8 cellular contexts compared by ENCODE assay signal in the genomic region with DNA sequence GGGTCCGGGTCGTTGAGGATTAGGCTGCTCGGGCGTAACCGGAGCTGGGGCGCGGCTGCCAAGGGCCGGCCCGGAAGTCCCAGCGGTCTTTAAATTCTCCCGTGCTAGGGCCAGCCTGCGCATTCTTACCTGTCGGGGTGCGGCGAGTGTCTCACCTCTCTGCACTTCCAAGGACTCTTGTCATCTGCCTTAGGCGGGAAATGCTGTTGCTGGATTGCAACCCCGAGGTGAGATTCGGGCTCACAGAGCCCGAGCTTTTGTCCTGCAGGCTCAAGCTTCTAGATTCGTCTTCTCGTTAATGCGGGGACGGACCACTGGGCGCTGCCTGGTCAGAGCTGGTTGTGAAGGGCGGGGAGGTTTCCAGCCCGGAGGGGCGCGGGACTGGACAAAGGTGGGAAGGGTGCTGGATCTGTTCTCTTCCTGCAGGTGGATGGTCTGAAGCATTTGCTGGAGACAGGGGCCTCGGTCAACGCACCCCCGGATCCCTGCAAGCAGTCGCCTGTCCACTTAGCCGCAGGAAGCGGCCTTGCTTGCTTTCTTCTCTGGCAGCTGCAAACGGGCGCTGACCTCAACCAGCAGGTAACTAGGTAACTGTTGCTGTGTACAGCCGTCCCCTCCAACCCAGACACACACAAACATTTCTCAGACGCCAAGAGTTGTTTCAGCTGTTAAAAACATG. TPM values are rescaled to one million over a fixed set of nuclear protein-coding genes. Genes with fewer than 3 reads are reported as not detected.
A peak's percentile ranks its signal among the peaks of the same experiment; 100 is the strongest.
DNase-seq lines count a peak whose midpoint lies in the region; ATAC-seq, FAIRE-seq and TF ChIP-seq lines count a peak whose summit lies in the region.

A gene with protein sequence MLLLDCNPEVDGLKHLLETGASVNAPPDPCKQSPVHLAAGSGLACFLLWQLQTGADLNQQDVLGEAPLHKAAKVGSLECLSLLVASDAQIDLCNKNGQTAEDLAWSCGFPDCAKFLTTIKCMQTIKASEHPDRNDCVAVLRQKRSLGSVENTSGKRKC (plus strand): TSS at position 118 of the 679 bp plus-strand sequence. CDS start 83 bp downstream, at position 201.

- H3K27ac ChIP-seq in coronary artery (peak within 1 kb of the TSS; percentile 100), right lobe of liver (peak within 1 kb of the TSS; percentile 100), suprapubic skin (peak within 1 kb of the TSS; percentile 99)

- peak within 1 kb of the TSS; percentile 89 for H3K4me3 Mint-ChIP-seq in Caco-2 (ENCODE audit: unreplicated experiment)

- intact Hi-C loops in Caco-2 (cut with micrococcal nuclease; ENCODE audit: unreplicated experiment), result loop anchor here (1.0 to 10.0 kb wide), 6 partner anchors 28 to 638 kb away; partner anchors contain the start of genes CCDC110, SLC25A4, SNX25 and UFSP2
- intact Hi-C loops in right lobe of liver (cut with DNase I), result loop anchor here in 1 of 2 donors (10.0 kb wide), 1 partner anchor 192 kb away; the partner anchor contains the start of genes CFAP97 and SNX25

- H3K9me3 ChIP-seq in Caco-2 (no peaks in the 10 kb centered on the region), right lobe of liver (no peaks in the 10 kb centered on the region), suprapubic skin (no peaks in the 10 kb centered on the region)

- H3K27ac Mint-ChIP-seq in Caco-2 (ENCODE audit: unreplicated experiment), result peak within 1 kb of the TSS; percentile 91

- H3K9me3 Mint-ChIP-seq in Caco-2 (ENCODE audit: unreplicated experiment), result no peaks in the 10 kb centered on the region

- DNase-seq in Caco-2 (peak; percentile 60 to 70), RCC 7860 (ENCODE audit: low spot score) (peak; percentile 8), coronary artery (ENCODE audit: low spot score) (peak; percentile 81), right lobe of liver (peak; percentile 68 to 82 (median 80)), suprapubic skin (ENCODE audit: low spot score in 2 of 2) (peak in 1 of 2 donors; percentile 76), NCI-H1436 (lab: John Stamatoyannopoulos, UW) (no peak), ecto neural progenitor cell (ENCODE audit: low spot score) (no peak)

- CTCF ChIA-PET in Caco-2 (lab: Charles Lee), result interaction anchor here (0.7 to 1.8 kb wide), 4 partner anchors 29 to 641 kb away, joined by 3 to 6 read pairs (median 4); partner anchors contain the start of gene UFSP2

- peak; percentile 0 for ATAC-seq in HG02588 (IDR thresholded peaks at IDR 0.05; ENCODE audit: unreplicated experiment)
- ATAC-seq in right lobe of liver, result peak; percentile 43 to 68 (median 53)

- no TSS peak for BruUV-seq in Caco-2 (replicated peaks; lab: Mats Ljungman, UMichigan)

- POLR2A ChIA-PET in Caco-2 (lab: Charles Lee), result interaction anchor here (0.6 to 2.0 kb wide), 6 partner anchors 11 to 253 kb away, joined by 3 to 11 read pairs (median 4); partner anchors contain the start of genes SLC25A4 and UFSP2

- WGBS in right lobe of liver (ENCODE audit: insufficient coverage, low coverage, low lambda C conversion rate, missing lambda C conversion rate), result 8% methylated on average over 6 of the region's 38 CpGs
- 9% methylated on average over 4 of the region's 38 CpGs for WGBS in suprapubic skin

- H3K4me1 ChIP-seq in Caco-2 (no peaks in the 10 kb centered on the region), right lobe of liver (peaks cover 0 to 8% (median 4%) of the 10 kb centered on the region in 4 donors), suprapubic skin (peaks cover 43% of the 10 kb centered on the region)

- peak within 1 kb of the TSS; percentile 85 for H3K4me3 ChIP-seq in Caco-2 (ENCODE audit: low read depth, low read length)
- peak within 1 kb of the TSS; percentile 94 for H3K4me3 ChIP-seq in coronary artery
- peak within 1 kb of the TSS; percentile 57 to 80 (median 69) for H3K4me3 ChIP-seq in right lobe of liver
- H3K4me3 ChIP-seq in suprapubic skin, result peak within 1 kb of the TSS; percentile 87

- peak; percentile 70 for TF ChIP-seq POLR2A in right lobe of liver (IDR thresholded peaks at IDR 0.05)
- no peak for TF ChIP-seq POLR2A in suprapubic skin (IDR thresholded peaks at IDR 0.05)

- peaks cover 18% of the 10 kb centered on the region for H3K36me3 Mint-ChIP-seq in Caco-2 (ENCODE audit: insufficient read depth, unreplicated experiment)

- peaks cover 7% of the 10 kb centered on the region for H3K4me1 Mint-ChIP-seq in Caco-2 (ENCODE audit: low read depth, unreplicated experiment)

- no peak for TF ChIP-seq EP300 in suprapubic skin (IDR thresholded peaks at IDR 0.05)

- no peaks in the 10 kb centered on the region for H3K27me3 Mint-ChIP-seq in Caco-2 (ENCODE audit: insufficient read depth, unreplicated experiment)

- H3K27me3 ChIP-seq in Caco-2 (replicated peaks; ENCODE audit: control insufficient read depth, insufficient read depth, low read length), result no peaks in the 10 kb centered on the region
- no peaks in the 10 kb centered on the region for H3K27me3 ChIP-seq in right lobe of liver
- H3K27me3 ChIP-seq in suprapubic skin, result no peaks in the 10 kb centered on the region

- no peak for TF ChIP-seq CTCF in Caco-2 (IDR thresholded peaks at IDR 0.05; ENCODE audit: insufficient read depth in 1 of 2, low read depth in 1 of 2, low read length in 1 of 2, severe bottlenecking in 1 of 2, unreplicated experiment in 1 of 2)
- no peak for TF ChIP-seq CTCF in coronary artery (IDR thresholded peaks at IDR 0.05)
- TF ChIP-seq CTCF in right lobe of liver (IDR thresholded peaks at IDR 0.05), result no peak
- no peak for TF ChIP-seq CTCF in suprapubic skin (IDR thresholded peaks at IDR 0.05)

- no peak for FAIRE-seq in RCC 7860 (lab: Jason Lieb, UNC)

- H3K36me3 ChIP-seq in Caco-2 (ENCODE audit: control insufficient read depth, insufficient read depth, low read length), result no peaks in the 10 kb centered on the region
- peaks cover 0 to 27% (median 6%) of the 10 kb centered on the region in 4 donors for H3K36me3 ChIP-seq in right lobe of liver
- H3K36me3 ChIP-seq in suprapubic skin, result peaks cover 18% of the 10 kb centered on the region

RNA-seq across cellular contexts. Expression of the gene that starts here (rescaled TPM):
- total RNA-seq in Caco-2 (2022) (2.4 and 3.6 TPM in 2 replicates), right lobe of liver (10 to 100 TPM in 2 of 6 experiments, 1 to 10 TPM in 4; 3.9 to 19.0 (median 6.0) TPM), suprapubic skin (10 to 100 TPM in 2 of 4 donors, 1 to 10 TPM in 2; 8.0 to 20.4 (median 10.9) TPM)

Comparison
In these comparisons a context has a peak if more than half of its experiments do, and no peak if none do; other contexts are left out.
1. DNase-seq: peak in Caco-2 (2 of 2), RCC 7860 (single experiment), coronary artery (single experiment) and right lobe of liver (3 of 3); none in NCI-H1436 (single experiment) and ecto neural progenitor cell (single experiment).
2. Peak in every context shown above with its lines, with median percentiles within 50 percentile points of each other: H3K4me3 ChIP-seq and H3K27ac ChIP-seq.